8 cellular contexts compared by ENCODE assay signal in the genomic region with DNA sequence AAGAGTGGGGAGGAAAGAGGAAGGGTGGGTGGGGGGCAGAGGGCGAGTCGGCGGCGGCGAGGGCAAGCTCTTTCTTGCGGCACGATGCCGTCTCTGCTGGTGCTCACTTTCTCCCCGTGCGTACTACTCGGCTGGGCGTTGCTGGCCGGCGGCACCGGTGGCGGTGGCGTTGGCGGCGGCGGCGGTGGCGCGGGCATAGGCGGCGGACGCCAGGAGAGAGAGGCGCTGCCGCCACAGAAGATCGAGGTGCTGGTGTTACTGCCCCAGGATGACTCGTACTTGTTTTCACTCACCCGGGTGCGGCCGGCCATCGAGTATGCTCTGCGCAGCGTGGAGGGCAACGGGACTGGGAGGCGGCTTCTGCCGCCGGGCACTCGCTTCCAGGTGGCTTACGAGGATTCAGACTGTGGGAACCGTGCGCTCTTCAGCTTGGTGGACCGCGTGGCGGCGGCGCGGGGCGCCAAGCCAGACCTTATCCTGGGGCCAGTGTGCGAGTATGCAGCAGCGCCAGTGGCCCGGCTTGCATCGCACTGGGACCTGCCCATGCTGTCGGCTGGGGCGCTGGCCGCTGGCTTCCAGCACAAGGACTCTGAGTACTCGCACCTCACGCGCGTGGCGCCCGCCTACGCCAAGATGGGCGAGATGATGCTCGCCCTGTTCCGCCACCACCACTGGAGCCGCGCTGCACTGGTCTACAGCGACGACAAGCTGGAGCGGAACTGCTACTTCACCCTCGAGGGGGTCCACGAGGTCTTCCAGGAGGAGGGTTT. TPM values are rescaled to one million over a fixed set of nuclear protein-coding genes. Genes with fewer than 3 reads are reported as not detected.
DNase-seq lines count a peak whose midpoint lies in the region; ATAC-seq and TF ChIP-seq lines count a peak whose summit lies in the region.

No MANE protein-coding gene starts in this region.

- H3K27me3 ChIP-seq in HUES6 (ENCODE audit: control insufficient read depth, insufficient read depth, low read length) = peaks cover 88% of the 10 kb centered on the region

- DNase-seq in dermis blood vessel endothelial cell (peak; percentile 30), mucosa of descending colon (peak in 2 of 3 donors; percentile 38 to 50), superior temporal gyrus (ENCODE audit: extremely low spot score) (no peak), DMS153 (lab: John Stamatoyannopoulos, UW) (no peak)

- no peaks in the 10 kb centered on the region for H3K9me3 ChIP-seq in HUES6 (ENCODE audit: control insufficient read depth, insufficient read depth, low read depth, low read length)
- H3K9me3 ChIP-seq in mucosa of descending colon = no peaks in the 10 kb centered on the region

- H3K36me3 ChIP-seq in HUES6 (ENCODE audit: control insufficient read depth, insufficient read depth, low read length) (no peaks in the 10 kb centered on the region), mucosa of descending colon (ENCODE audit: low read depth) (no peaks in the 10 kb centered on the region)

- H3K4me3 ChIP-seq in HUES6 (ENCODE audit: low read depth, low read length) (peak overlapping the region; percentile 53), mucosa of descending colon (no peak overlapping the region)

- intact Hi-C loops in mucosa of descending colon (cut with DNase I, micrococcal nuclease) = no loop called here

- H3K4me1 ChIP-seq in HUES6 (ENCODE audit: control insufficient read depth, insufficient read depth, low read length) (peaks cover 26% of the 10 kb centered on the region), mucosa of descending colon (ENCODE audit: low read depth) (peaks cover 10% of the 10 kb centered on the region)

- H3K27ac ChIP-seq in 22Rv1 (peak overlapping the region; percentile 76; the same call in 1 of the 2 replicates), HUES6 (ENCODE audit: low read depth, low read length) (no peak overlapping the region)

- H3K9ac ChIP-seq in HUES6 (ENCODE audit: low read length) = no peak overlapping the region

- ATAC-seq in mucosa of descending colon = peak; percentile 32
- ATAC-seq in HG03469 (IDR thresholded peaks at IDR 0.05; ENCODE audit: unreplicated experiment) = no peak
- ATAC-seq in HG03280 (IDR thresholded peaks at IDR 0.05; ENCODE audit: unreplicated experiment) = no peak

- TF ChIP-seq CTCF in 22Rv1 (IDR thresholded peaks at IDR 0.05) = no peak
- TF ChIP-seq CTCF in mucosa of descending colon (IDR thresholded peaks at IDR 0.05) = no peak

RNA-seq across cellular contexts. Expression of a gene that starts 0.8 kb away (rescaled TPM):
- total RNA-seq in dermis blood vessel endothelial cell (0.65 and 1.5 TPM in 2 replicates), mucosa of descending colon (10 to 100 TPM in 1 of 3 donors, 1 to 10 TPM in 2; 1.4 to 24.0 (median 2.8) TPM)

Comparison
In these comparisons a context has a peak if more than half of its experiments do, and no peak if none do; other contexts are left out.
1. DNase-seq: peak in dermis blood vessel endothelial cell (single experiment) and mucosa of descending colon (2 of 3); none in superior temporal gyrus (single experiment) and DMS153 (single experiment).